In genomic region chr15:34335176-34335575, GRCh38 we compare ENCODE assay signal across 11 cellular contexts. TPM values are rescaled to one million over a fixed set of nuclear protein-coding genes. Genes with fewer than 3 reads are reported as not detected.
DNase-seq lines count a peak whose midpoint lies in the region; ATAC-seq and TF ChIP-seq lines count a peak whose summit lies in the region.
"Had no signal": no experiment of that assay in that cellular context is flagged by ENCODE, and none has a peak within 500 bp of the region (broad histone marks: within the 10 kb centered on the region; RNA-seq: fewer than 3 reads in every experiment).

No MANE protein-coding gene starts in this region.

- no peaks in the 10 kb centered on the region for H3K9me3 ChIP-seq in heart right ventricle
- no peaks in the 10 kb centered on the region for H3K9me3 ChIP-seq in left lung
- no peaks in the 10 kb centered on the region for H3K9me3 ChIP-seq in uterus

- CTCF ChIA-PET in activated CD8-positive, alpha-beta T cell treated with anti-CD3 and anti-CD28 coated beads, Interleukin-2, amount 10 ng/mL, durations not matched to agents 7 days and 5 days (lab: Charles Lee) = interaction anchor here (1.2 to 5.3 kb wide), 2 partner anchors 14 to 32 kb away, joined by 3 to 51 read pairs; partner anchors contain the start of gene LPCAT4

- DNase-seq in heart right ventricle (no peak), cardiac septum (ENCODE audit: low spot score) (no peak), left lung (no peak), uterus (no peak), COLO829 (ENCODE audit: low spot score) (no peak), SW 1271 (lab: John Stamatoyannopoulos, UW) (no peak)
- no peak for DNase-seq in activated CD8-positive, alpha-beta T cell treated with anti-CD3 and anti-CD28 coated beads, Interleukin-2, amount 10 ng/mL, durations not matched to agents 7 days and 5 days
- DNase-seq: activated CD8-positive, alpha-beta memory T cell treated with anti-CD3 and anti-CD28 coated beads, Interleukin-2, amount 50 U/mL, for 4 hours; H9; NCI-H187 treated with DMSO at 0.1 percent for 48 hours had no signal

- H3K27me3 ChIP-seq in heart right ventricle (no peaks in the 10 kb centered on the region), left lung (no peaks in the 10 kb centered on the region), uterus (no peaks in the 10 kb centered on the region)

- ATAC-seq in heart right ventricle (peak in 1 of 8 donors; percentile 26), left lung (no peak), GM19467 (IDR thresholded peaks at IDR 0.05; ENCODE audit: unreplicated experiment) (no peak)
- ATAC-seq in activated CD8-positive, alpha-beta T cell treated with anti-CD3 and anti-CD28 coated beads, Interleukin-2, amount 10 ng/mL, durations not matched to agents 7 days and 5 days = no peak

- H3K36me3 ChIP-seq in heart right ventricle (peaks cover 0 to 18% (median under 1%) of the 10 kb centered on the region in 9 donors), left lung (peaks cover 0 to 18% of the 10 kb centered on the region in 2 donors), uterus (no peaks in the 10 kb centered on the region)

- intact Hi-C loops in heart right ventricle (cut with DNase I) = loop anchor here in 2 of 10 donors (5.0 to 10.0 kb wide), 2 partner anchors 78 to 80 kb away; no protein-coding TSS in a partner anchor
- intact Hi-C loops in cardiac septum (cut with DNase I) = loop anchor here (10.0 kb wide), 1 partner anchor 110 kb away; the partner anchor contains the start of gene EMC4
- intact Hi-C loops in left lung (cut with DNase I) = loop anchor here in 1 of 2 donors (10.0 kb wide), 1 partner anchor 90 kb away; no protein-coding TSS in a partner anchor
- intact Hi-C loops in uterus (cut with DNase I; ENCODE audit: low total_unique reads) = no loop called here

- no peak for TF ChIP-seq POLR2A in uterus (IDR thresholded peaks at IDR 0.05)

- no peaks in the 10 kb centered on the region for H3K27me3 Mint-ChIP-seq in activated CD8-positive, alpha-beta T cell treated with anti-CD3 and anti-CD28 coated beads, Interleukin-2, amount 10 ng/mL, durations not matched to agents 7 days and 5 days (ENCODE audit: low read depth)

- peaks cover 65% of the 10 kb centered on the region for H3K4me1 Mint-ChIP-seq in activated CD8-positive, alpha-beta T cell treated with anti-CD3 and anti-CD28 coated beads, Interleukin-2, amount 10 ng/mL, durations not matched to agents 7 days and 5 days (ENCODE audit: low read depth)

- peak overlapping the region; percentile 97 for H3K27ac Mint-ChIP-seq in activated CD8-positive, alpha-beta T cell treated with anti-CD3 and anti-CD28 coated beads, Interleukin-2, amount 10 ng/mL, durations not matched to agents 7 days and 5 days
- H3K27ac Mint-ChIP-seq: H9 had no signal

- peak overlapping the region; percentile 97 for H3K4me3 Mint-ChIP-seq in activated CD8-positive, alpha-beta T cell treated with anti-CD3 and anti-CD28 coated beads, Interleukin-2, amount 10 ng/mL, durations not matched to agents 7 days and 5 days
- H3K4me3 Mint-ChIP-seq: H9 had no signal

- H3K4me1 ChIP-seq in heart right ventricle (peaks cover 7 to 72% (median 40%) of the 10 kb centered on the region in 9 donors), left lung (peaks cover 16 to 74% of the 10 kb centered on the region in 2 donors), uterus (peaks cover 8 to 10% of the 10 kb centered on the region in 2 donors)

- H3K4me3 ChIP-seq in heart right ventricle (peak overlapping the region in 7 of 10 donors; percentile 4 to 95 (median 87)), left lung (peak overlapping the region in 1 of 2 donors; percentile 85), uterus (no peak overlapping the region)

- no peak for TF ChIP-seq CTCF in heart right ventricle (IDR thresholded peaks at IDR 0.05)
- no peak for TF ChIP-seq CTCF in left lung (IDR thresholded peaks at IDR 0.05)
- no peak for TF ChIP-seq CTCF in uterus (IDR thresholded peaks at IDR 0.05)

- peak overlapping the region in 8 of 10 donors; percentile 36 to 99 (median 78) for H3K27ac ChIP-seq in heart right ventricle
- H3K27ac ChIP-seq in left lung = peak overlapping the region; percentile 65 to 98
- peak overlapping the region; percentile 22 to 66 for H3K27ac ChIP-seq in uterus

- POLR2A ChIA-PET in activated CD8-positive, alpha-beta T cell treated with anti-CD3 and anti-CD28 coated beads, Interleukin-2, amount 10 ng/mL, durations not matched to agents 7 days and 5 days (lab: Charles Lee) = interaction anchor here (0.5 to 3.4 kb wide), 2 partner anchors 8 to 317 kb away, joined by 4 to 61 read pairs; no protein-coding TSS in a partner anchor

- H3K36me3 Mint-ChIP-seq in activated CD8-positive, alpha-beta T cell treated with anti-CD3 and anti-CD28 coated beads, Interleukin-2, amount 10 ng/mL, durations not matched to agents 7 days and 5 days (ENCODE audit: low read depth) = peaks cover 22% of the 10 kb centered on the region

- H3K9me3 Mint-ChIP-seq in activated CD8-positive, alpha-beta T cell treated with anti-CD3 and anti-CD28 coated beads, Interleukin-2, amount 10 ng/mL, durations not matched to agents 7 days and 5 days (ENCODE audit: insufficient read depth) = no peaks in the 10 kb centered on the region
- H3K9me3 Mint-ChIP-seq: H9 had no signal

- 59 to 67% methylated on average over 1 of the region's 1 CpG for WGBS in heart right ventricle, 2 donors

RNA-seq across cellular contexts. Expression of gene SLC12A6, which starts 2.4 kb away (rescaled TPM):
- total RNA-seq in heart right ventricle = 10 to 100 TPM; 20.0 to 33.6 (median 26.0) TPM
- polyA plus RNA-seq in heart right ventricle = 1 to 10 TPM; 3.4 to 8.7 TPM
- total RNA-seq in cardiac septum = 18.2 TPM
- total RNA-seq in activated CD8-positive, alpha-beta T cell treated with anti-CD3 and anti-CD28 coated beads, Interleukin-2, amount 10 ng/mL, durations not matched to agents 7 days and 5 days = 10 to 100 TPM; 24.8 to 25.3 TPM
- total RNA-seq in left lung = 10 to 100 TPM; 25.3 to 47.4 TPM
- 10 to 100 TPM; 16.8 to 26.9 (median 22.2) TPM for total RNA-seq in uterus

RNA-seq across cellular contexts. Expression of gene NOP10, which starts 7.8 kb away (rescaled TPM):
- total RNA-seq in heart right ventricle (100 to 1,000 TPM in 9 of 10 donors, 10 to 100 TPM in 1; 92.3 to 159 (median 119) TPM), cardiac septum (96.9 TPM), left lung (100 to 1,000 TPM; 169 to 188 TPM), uterus (10 to 100 TPM; 56.9 to 78.8 (median 72.3) TPM)
- 100 to 1,000 TPM; 101 to 410 TPM for polyA plus RNA-seq in heart right ventricle
- 100 to 1,000 TPM; 180 to 182 TPM for total RNA-seq in activated CD8-positive, alpha-beta T cell treated with anti-CD3 and anti-CD28 coated beads, Interleukin-2, amount 10 ng/mL, durations not matched to agents 7 days and 5 days

RNA-seq across cellular contexts. Expression of gene NUTM1, which starts 7.9 kb away (rescaled TPM):
- total RNA-seq in heart right ventricle = not detected
- under 1 TPM in 1 of 2 donors, not detected in 1; under 0.01 TPM for polyA plus RNA-seq in heart right ventricle
- total RNA-seq in cardiac septum = not detected
- not detected for total RNA-seq in activated CD8-positive, alpha-beta T cell treated with anti-CD3 and anti-CD28 coated beads, Interleukin-2, amount 10 ng/mL, durations not matched to agents 7 days and 5 days
- total RNA-seq in left lung = not detected
- total RNA-seq in uterus = not detected

RNA-seq across cellular contexts. Expression of gene LPCAT4, which starts 31.8 kb away (rescaled TPM):
- total RNA-seq in heart right ventricle (100 to 1,000 TPM in 1 of 10 donors, 10 to 100 TPM in 9; 22.8 to 110 (median 50.6) TPM), cardiac septum (34.3 TPM), left lung (10 to 100 TPM; 38.8 to 46.3 TPM), uterus (10 to 100 TPM in 2 of 4 donors, 1 to 10 TPM in 2; 2.4 to 73.1 (median 7.3) TPM)
- polyA plus RNA-seq in heart right ventricle = 10 to 100 TPM; 15.1 to 95.8 TPM
- 100 to 1,000 TPM; 106 to 115 TPM for total RNA-seq in activated CD8-positive, alpha-beta T cell treated with anti-CD3 and anti-CD28 coated beads, Interleukin-2, amount 10 ng/mL, durations not matched to agents 7 days and 5 days

Comparison
In these comparisons a context has a peak if more than half of its experiments do, and no peak if none do; other contexts are left out.
1. H3K4me3 ChIP-seq: peak in heart right ventricle (7 of 10); none in uterus (0 of 2).
2. Peak in every context shown above with its lines, with median percentiles within 50 percentile points of each other: H3K27ac ChIP-seq.